17 cellular contexts compared by ENCODE assay signal in the genomic region with DNA sequence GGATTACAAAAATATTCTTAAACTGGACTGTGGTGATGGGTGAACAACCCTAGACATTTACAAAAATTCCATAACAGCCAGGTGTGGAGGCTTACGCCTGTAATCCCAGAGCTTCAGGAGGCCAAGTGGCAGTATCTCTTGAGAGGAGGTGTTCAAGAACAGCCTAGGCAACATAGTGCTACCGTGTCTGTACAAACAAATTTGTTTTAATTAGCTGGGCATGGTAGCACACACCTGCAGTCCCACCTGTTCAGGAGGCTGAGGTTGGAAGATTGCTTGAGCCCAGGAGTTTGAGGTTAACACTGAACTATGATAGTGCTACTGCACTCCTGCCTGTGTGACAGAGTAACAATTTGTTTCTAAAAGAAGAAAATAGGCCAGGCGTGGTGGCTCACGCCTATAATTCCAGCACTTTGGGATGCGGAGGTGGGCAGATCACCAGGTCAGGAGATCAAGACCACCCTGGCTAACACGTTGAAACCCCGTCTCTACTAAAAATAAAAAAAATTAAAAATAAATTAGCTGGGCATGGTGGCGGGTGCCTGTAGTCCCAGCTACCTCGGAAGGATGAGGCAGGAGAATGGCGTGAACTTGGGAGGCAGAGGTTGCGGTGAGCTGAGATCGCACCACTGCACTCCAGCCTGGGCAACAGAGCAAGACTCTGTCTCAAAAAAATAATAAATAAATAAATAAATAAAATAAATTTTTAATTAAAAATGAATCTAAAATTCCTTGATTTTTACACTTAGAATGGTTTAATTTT.
"Had no signal": no experiment of that assay in that cellular context is flagged by ENCODE, and none has a peak within 500 bp of the region (broad histone marks: within the 10 kb centered on the region; RNA-seq: fewer than 3 reads in every experiment).

No MANE protein-coding gene starts in this region.

- H3K27me3 Mint-ChIP-seq: activated CD4-positive, alpha-beta memory T cell treated with anti-CD3 and anti-CD28 coated beads for 36 hours; activated naive CD8-positive, alpha-beta T cell; stimulated activated naive CD8-positive, alpha-beta T cell treated with anti-CD3 and anti-CD28 coated beads, Interleukin-15, Interleukin-2, amounts not matched to agents 100 ng/mL and 50 ng/mL, for 24 hours had no signal

- H3K9me3 ChIP-seq: body of pancreas, colonic mucosa, esophagus muscularis mucosa, right lobe of liver, suprapubic skin, upper lobe of left lung had no signal

- H3K27me3 ChIP-seq: body of pancreas, colonic mucosa, esophagus muscularis mucosa, right lobe of liver, suprapubic skin, upper lobe of left lung had no signal

- H3K36me3 Mint-ChIP-seq: activated naive CD8-positive, alpha-beta T cell had no signal

- ATAC-seq: activated T-cell treated with anti-CD3 and anti-CD28 coated beads, Interleukin-2, amount 50 U/mL, for 4 hours; body of pancreas; right lobe of liver had no signal

- DNase-seq: activated CD4-positive, alpha-beta memory T cell treated with anti-CD3 and anti-CD28 coated beads for 36 hours; activated effector memory CD4-positive, alpha-beta T cell treated with Interleukin-2 at 50 U/mL for 16 hours; activated T-cell treated with anti-CD3 and anti-CD28 coated beads, Interleukin-2, amount 50 U/mL, for 4 hours; amniotic stem cell; body of pancreas; central memory CD4-positive, alpha-beta T cell; colonic mucosa; hippocampal formation; kidney; right lobe of liver; T-helper 1 cell; upper lobe of left lung had no signal

- H3K4me3 ChIP-seq: body of pancreas, colonic mucosa, esophagus muscularis mucosa, right lobe of liver, suprapubic skin, upper lobe of left lung had no signal

- H3K27ac ChIP-seq: body of pancreas, colonic mucosa, esophagus muscularis mucosa, right lobe of liver, suprapubic skin, upper lobe of left lung had no signal

- H3K36me3 ChIP-seq: colonic mucosa, esophagus muscularis mucosa, right lobe of liver, suprapubic skin, upper lobe of left lung had no signal

- H3K9me3 Mint-ChIP-seq: activated T-cell treated with anti-CD3 and anti-CD28 coated beads, Interleukin-2, amount 50 U/mL, for 4 hours had no signal

- H3K4me3 Mint-ChIP-seq: activated CD4-positive, alpha-beta memory T cell treated with anti-CD3 and anti-CD28 coated beads for 36 hours; activated naive CD8-positive, alpha-beta T cell; activated T-cell treated with anti-CD3 and anti-CD28 coated beads, Interleukin-2, amount 50 U/mL, for 4 hours; neural crest cell; stimulated activated naive CD8-positive, alpha-beta T cell treated with anti-CD3 and anti-CD28 coated beads, Interleukin-15, Interleukin-2, amounts not matched to agents 100 ng/mL and 50 ng/mL, for 24 hours had no signal
